Comparison of ENCODE assay signal across 29 cellular contexts in the genomic region with DNA sequence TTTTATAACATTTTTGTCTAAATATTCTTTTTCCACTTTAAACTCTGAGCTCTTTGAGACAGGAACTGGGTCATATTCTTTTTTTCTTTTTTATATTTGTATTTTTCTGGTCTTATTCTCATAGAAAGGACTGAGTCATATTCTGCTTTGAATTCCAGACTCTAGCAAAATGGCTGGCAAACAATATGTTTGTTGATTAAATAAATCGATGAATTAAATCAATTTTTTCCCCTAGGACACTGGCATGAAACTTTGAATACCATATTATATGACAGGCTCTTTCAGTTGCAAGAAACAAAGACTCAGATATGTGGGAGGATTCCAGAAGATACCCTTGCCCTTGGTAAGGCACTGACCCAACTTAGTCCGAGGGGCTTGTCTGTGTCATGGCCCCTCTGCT. TPM values are rescaled to one million over a fixed set of nuclear protein-coding genes. Genes with fewer than 3 reads are reported as not detected.
DNase-seq lines count a peak whose midpoint lies in the region; ATAC-seq, FAIRE-seq and TF ChIP-seq lines count a peak whose summit lies in the region.
"Had no signal": no experiment of that assay in that cellular context is flagged by ENCODE, and none has a peak within 500 bp of the region (broad histone marks: within the 10 kb centered on the region; RNA-seq: fewer than 3 reads in every experiment).

No MANE protein-coding gene starts in this region.

- TF ChIP-seq EP300 in HepG2 (IDR thresholded peaks at IDR 0.05; ENCODE audit: low read depth in 2 of 2, low read length in 2 of 2) (no peak), HepG2 (CRISPR knock-in tag; IDR thresholded peaks at IDR 0.05; ENCODE audit: borderline replicate concordance) (no peak)

- peaks cover 4% of the 10 kb centered on the region; the same call in 1 of the 2 replicates for H3K4me1 ChIP-seq in GM23338 (ENCODE audit: insufficient read depth)
- peaks cover 16% of the 10 kb centered on the region for H3K4me1 ChIP-seq in IMR-90 (ENCODE audit: control insufficient read depth, insufficient read depth, low read length)
- peaks cover 35% of the 10 kb centered on the region for H3K4me1 ChIP-seq in HepG2 (ENCODE audit: insufficient read depth, low read length)
- H3K4me1 ChIP-seq in right lobe of liver, result peaks cover 0 to 42% (median 8%) of the 10 kb centered on the region in 4 donors
- H3K4me1 ChIP-seq: BE2C had no signal

- no peak overlapping the region for H3K27ac ChIP-seq in GM23338 (ENCODE audit: low read depth)
- H3K27ac ChIP-seq in IMR-90 (ENCODE audit: insufficient read depth, low read length), result no peak overlapping the region
- no peak overlapping the region for H3K27ac ChIP-seq in HepG2 (ENCODE audit: extremely low read length, insufficient read depth, low read length)
- H3K27ac ChIP-seq in right lobe of liver, result peak overlapping the region; percentile 41 to 90 (median 49)
- H3K27ac ChIP-seq in brain microvascular endothelial cell, result no peak overlapping the region
- H3K27ac ChIP-seq: BLaER1 had no signal

- POLR2A ChIA-PET in IMR-90 (lab: Charles Lee; ENCODE audit: unreplicated experiment), result no interaction called here
- POLR2A ChIA-PET in HepG2 (lab: Yijun Ruan, JAX), result no interaction called here

- no peak overlapping the region for H3K14ac ChIP-seq in IMR-90 (replicated peaks; ENCODE audit: low read depth, low read length)

- no peaks in the 10 kb centered on the region for H3K9me3 Mint-ChIP-seq in GM23338
- no peaks in the 10 kb centered on the region for H3K9me3 Mint-ChIP-seq in stimulated activated naive CD8-positive, alpha-beta T cell treated with anti-CD3 and anti-CD28 coated beads, Interleukin-15, amount 100 ng/mL, for 72 hours
- H3K9me3 Mint-ChIP-seq: CD14-positive monocyte; CD4-positive, alpha-beta memory T cell; CD8-positive, alpha-beta memory T cell had no signal

- no peak overlapping the region for H3K23ac ChIP-seq in IMR-90 (ENCODE audit: low read depth, low read length)

- DNase-seq in GM23338 (ENCODE audit: low spot score) (no peak), IMR-90 (no peak), HepG2 (ENCODE audit: low spot score) (no peak), right lobe of liver (no peak), brain microvascular endothelial cell (no peak), SIG-M5 treated with dmso at 0.1 percent for 504 hours (lab: John Stamatoyannopoulos, UW; ENCODE audit: unreplicated experiment) (no peak)
- DNase-seq in stimulated activated naive CD8-positive, alpha-beta T cell treated with anti-CD3 and anti-CD28 coated beads, Interleukin-15, amount 100 ng/mL, for 72 hours, result no peak
- DNase-seq: 8988T; ACHN; BE2C; C1 segment of cervical spinal cord; CD4-positive, alpha-beta memory T cell; CD4-positive, CD25-positive, alpha-beta regulatory T cell; CD8-positive, alpha-beta memory T cell; COR-L47; DMS 273 treated with DMSO at 0.1 percent for 48 hours; DMS153; DMS53; DMS79; DND-41; EL; GDM1 had no signal

- no peak for ATAC-seq in GM23338
- ATAC-seq in IMR-90 (ENCODE audit: low read depth), result no peak
- no peak for ATAC-seq in HepG2
- ATAC-seq in right lobe of liver, result no peak
- no peak for ATAC-seq in GM21367 (IDR thresholded peaks at IDR 0.05; ENCODE audit: unreplicated experiment)
- ATAC-seq in stimulated activated naive CD8-positive, alpha-beta T cell treated with anti-CD3 and anti-CD28 coated beads, Interleukin-15, amount 100 ng/mL, for 72 hours, result no peak
- ATAC-seq: GM12878 had no signal

- no TSS peak for BruUV-seq in IMR-90 (replicated peaks; lab: Mats Ljungman, UMichigan)
- no TSS peak for BruUV-seq in HepG2 (replicated peaks; lab: Mats Ljungman, UMichigan)

- peaks cover 0 to 12% of the 10 kb centered on the region in 2 experiments; a peak in 2 of 4 replicates for H3K79me1 ChIP-seq in IMR-90 (ENCODE audit: low read depth in 1 of 2, low read length in 2 of 2)

- intact Hi-C loops in IMR-90 (cut with micrococcal nuclease) (no loop called here), HepG2 (cut with micrococcal nuclease; ENCODE audit: unreplicated experiment) (no loop called here), right lobe of liver (cut with DNase I) (no loop called here)

- H3K4me3 Mint-ChIP-seq in GM23338, result no peak overlapping the region
- H3K4me3 Mint-ChIP-seq in stimulated activated naive CD8-positive, alpha-beta T cell treated with anti-CD3 and anti-CD28 coated beads, Interleukin-15, amount 100 ng/mL, for 72 hours, result no peak overlapping the region
- H3K4me3 Mint-ChIP-seq: CD14-positive monocyte; CD4-positive, alpha-beta memory T cell; CD4-positive, CD25-positive, alpha-beta regulatory T cell; CD8-positive, alpha-beta memory T cell had no signal

- no peak overlapping the region for H4K91ac ChIP-seq in IMR-90 (ENCODE audit: insufficient read depth, low read depth, low read length)

- no peak overlapping the region for H4K8ac ChIP-seq in IMR-90 (ENCODE audit: low read depth in 2 of 2, low read length in 2 of 2)

- H3K9me2 ChIP-seq in GM23338 (ENCODE audit: insufficient read depth), result no peaks in the 10 kb centered on the region

- H2AK5ac ChIP-seq in IMR-90 (ENCODE audit: low read depth, low read length), result peak overlapping the region; percentile 63; the same call in 1 of the 2 replicates

- FAIRE-seq in HepG2 (lab: Jason Lieb, UNC), result no peak
- FAIRE-seq: A204.1, GM12878, GM12892, GM18507 had no signal

- CTCF ChIA-PET in IMR-90 (lab: Yijun Ruan, JAX), result no interaction called here
- CTCF ChIA-PET in HepG2 (lab: Yijun Ruan, JAX; ENCODE audit: low intra/inter-chr PET ratio, low total read pairs), result no interaction called here

- TF ChIP-seq POLR2A in IMR-90 (IDR thresholded peaks at IDR 0.05; ENCODE audit: low read depth, low read length), result no peak
- TF ChIP-seq POLR2A in HepG2 (IDR thresholded peaks at IDR 0.05; ENCODE audit: insufficient read depth in 1 of 2, low read depth in 2 of 2, low read length in 2 of 2), result no peak
- TF ChIP-seq POLR2A in right lobe of liver (IDR thresholded peaks at IDR 0.05), result no peak

- H3K36me3 ChIP-seq in GM23338 (ENCODE audit: insufficient read depth) (no peaks in the 10 kb centered on the region), IMR-90 (ENCODE audit: control insufficient read depth, insufficient read depth, low read length) (no peaks in the 10 kb centered on the region), HepG2 (replicated peaks in 1 of 2; ENCODE audit: control insufficient read depth in 1 of 2, insufficient read depth in 2 of 2, low read length in 2 of 2) (no peaks in the 10 kb centered on the region), right lobe of liver (no peaks in the 10 kb centered on the region), brain microvascular endothelial cell (replicated peaks) (no peaks in the 10 kb centered on the region)
- H3K36me3 ChIP-seq: BE2C, BLaER1 had no signal

- no CpG with 5 or more reads among the region's 2 CpGs for WGBS in IMR-90 (ENCODE audit: extremely low coverage in 2 of 2, insufficient read length in 1 of 2), 2 experiments
- 37% methylated on average over 2 of the region's 2 CpGs for WGBS in HepG2 (ENCODE audit: low lambda C conversion rate)
- WGBS in right lobe of liver (ENCODE audit: insufficient coverage, low coverage, low lambda C conversion rate, missing lambda C conversion rate), result 38% methylated on average over 2 of the region's 2 CpGs

- H3K36me3 Mint-ChIP-seq in GM23338 (ENCODE audit: low read depth), result no peaks in the 10 kb centered on the region
- H3K36me3 Mint-ChIP-seq: CD14-positive monocyte; CD4-positive, alpha-beta memory T cell; CD4-positive, CD25-positive, alpha-beta regulatory T cell; CD8-positive, alpha-beta memory T cell had no signal

- H3K79me2 ChIP-seq in GM23338 (replicated peaks; ENCODE audit: insufficient read depth) (no peaks in the 10 kb centered on the region), HepG2 (ENCODE audit: insufficient read depth, low read length) (no peaks in the 10 kb centered on the region)

- H2AFZ ChIP-seq in GM23338 (peak overlapping the region; percentile 59; the same call in 1 of the 2 replicates), IMR-90 (replicated peaks; ENCODE audit: low read length, poor library complexity) (no peak overlapping the region), HepG2 (ENCODE audit: low read length) (no peak overlapping the region)

- in situ Hi-C loops in IMR-90 (cut with MboI; ENCODE audit: low sequenced_read_pairs), result no loop called here
- in situ Hi-C loops in HepG2 (cut with HindIII; ENCODE audit: extremely low pct_ligation_motif_present, low pct_unique_long_range_greater_than_20kb), result no loop called here
- in situ Hi-C loops in brain microvascular endothelial cell (cut with HindIII; ENCODE audit: low pct_ligation_motif_present, low sequenced_read_pairs), result no loop called here

- TF ChIP-seq RAD21 in IMR-90 (IDR thresholded peaks at IDR 0.05; ENCODE audit: low read length) (no peak), HepG2 (CRISPR knock-in tag; IDR thresholded peaks at IDR 0.05) (no peak)

- peaks cover 14% of the 10 kb centered on the region for H3K27me3 ChIP-seq in GM23338 (ENCODE audit: insufficient read depth)
- H3K27me3 ChIP-seq in IMR-90 (ENCODE audit: control insufficient read depth, insufficient read depth, low read length), result no peaks in the 10 kb centered on the region
- peaks cover 2 to 22% of the 10 kb centered on the region in 2 experiments; a peak in 3 of 5 replicates for H3K27me3 ChIP-seq in HepG2 (ENCODE audit: control insufficient read depth in 1 of 2, insufficient read depth in 2 of 2, low read length in 2 of 2)
- H3K27me3 ChIP-seq in right lobe of liver, result no peaks in the 10 kb centered on the region
- peaks cover 3% of the 10 kb centered on the region for H3K27me3 ChIP-seq in brain microvascular endothelial cell (replicated peaks)

- dilution Hi-C loops in IMR-90 (cut with HindIII; ENCODE audit: low sequenced_read_pairs, unreplicated experiment), result no loop called here

- H2AK9ac ChIP-seq in IMR-90 (replicated peaks; ENCODE audit: low read depth, low read length, poor library complexity), result no peak overlapping the region

- no peaks in the 10 kb centered on the region for H4K20me1 ChIP-seq in GM23338 (replicated peaks; ENCODE audit: insufficient read depth)
- no peaks in the 10 kb centered on the region for H4K20me1 ChIP-seq in IMR-90 (ENCODE audit: insufficient read depth, low read length)
- no peaks in the 10 kb centered on the region for H4K20me1 ChIP-seq in HepG2 (ENCODE audit: insufficient read depth, low read length)
- H4K20me1 ChIP-seq: BLaER1 had no signal

- H3K18ac ChIP-seq in IMR-90 (ENCODE audit: low read depth, low read length), result no peak overlapping the region

- H3K4ac ChIP-seq in IMR-90 (ENCODE audit: low read depth, low read length), result peak overlapping the region; percentile 42; the same call in 1 of the 2 replicates

- no peak overlapping the region for H3K9ac ChIP-seq in IMR-90 (ENCODE audit: low read depth, low read length)
- H3K9ac ChIP-seq in HepG2 (ENCODE audit: insufficient read depth, low read depth, low read length), result no peak overlapping the region
- H3K9ac ChIP-seq: BLaER1 had no signal

- no peak overlapping the region for H3K56ac ChIP-seq in IMR-90 (ENCODE audit: extremely low read depth, insufficient read depth, low read length)

- no peak overlapping the region for H3K27ac Mint-ChIP-seq in GM23338
- H3K27ac Mint-ChIP-seq in stimulated activated naive CD8-positive, alpha-beta T cell treated with anti-CD3 and anti-CD28 coated beads, Interleukin-15, amount 100 ng/mL, for 72 hours, result no peak overlapping the region
- H3K27ac Mint-ChIP-seq: CD4-positive, alpha-beta memory T cell; CD4-positive, CD25-positive, alpha-beta regulatory T cell had no signal

- H2BK20ac ChIP-seq in IMR-90 (ENCODE audit: low read depth, low read length), result peak overlapping the region; percentile 16; the same call in 1 of the 2 replicates

- H3K9me3 ChIP-seq in IMR-90 (ENCODE audit: control insufficient read depth, insufficient read depth, low read length) (no peaks in the 10 kb centered on the region), HepG2 (ENCODE audit: low read length) (no peaks in the 10 kb centered on the region), right lobe of liver (no peaks in the 10 kb centered on the region)
- H3K9me3 ChIP-seq: BE2C, BLaER1 had no signal

- peaks cover 16% of the 10 kb centered on the region; the same call in 2 of the 3 replicates for H3K4me1 Mint-ChIP-seq in GM23338
- H3K4me1 Mint-ChIP-seq in stimulated activated naive CD8-positive, alpha-beta T cell treated with anti-CD3 and anti-CD28 coated beads, Interleukin-15, amount 100 ng/mL, for 72 hours, result peaks cover 36% of the 10 kb centered on the region

- H3K4me2 ChIP-seq in GM23338 (no peak overlapping the region), IMR-90 (ENCODE audit: low read depth, low read length) (no peak overlapping the region), HepG2 (ENCODE audit: low read depth, low read length) (no peak overlapping the region)
- H3K4me2 ChIP-seq: BLaER1 had no signal

- H2BK15ac ChIP-seq in IMR-90 (ENCODE audit: low read depth, low read length), result no peak overlapping the region; the same call in 2 of the 3 replicates

- H4K5ac ChIP-seq in IMR-90 (ENCODE audit: low read depth, low read length), result no peak overlapping the region

- no peak overlapping the region; the same call in 1 of the 2 replicates for H2BK120ac ChIP-seq in IMR-90 (ENCODE audit: low read depth, low read length)

- TF ChIP-seq CTCF in GM23338 (conservative IDR thresholded peaks at IDR 0.05; ENCODE audit: low read depth in 2 of 2) (no peak), IMR-90 (conservative IDR thresholded peaks at IDR 0.05; ENCODE audit: low read depth, low read length) (no peak), HepG2 (CRISPR knock-in tag; IDR thresholded peaks at IDR 0.05) (no peak), right lobe of liver (IDR thresholded peaks at IDR 0.05) (no peak), brain microvascular endothelial cell (IDR thresholded peaks at IDR 0.05; ENCODE audit: low read depth, low read length, missing control alignments) (no peak)

- H3K27me3 Mint-ChIP-seq in GM23338 (ENCODE audit: insufficient read depth, low read depth, poor library complexity), result peaks cover 25% of the 10 kb centered on the region
- H3K27me3 Mint-ChIP-seq in stimulated activated naive CD8-positive, alpha-beta T cell treated with anti-CD3 and anti-CD28 coated beads, Interleukin-15, amount 100 ng/mL, for 72 hours, result peaks cover 42% of the 10 kb centered on the region

- H3K4me3 ChIP-seq in GM23338, result no peak overlapping the region
- H3K4me3 ChIP-seq in IMR-90 (ENCODE audit: insufficient read depth, low read depth, low read length), result no peak overlapping the region
- H3K4me3 ChIP-seq in HepG2 (replicated peaks in 1 of 3; ENCODE audit: insufficient read depth in 1 of 3, low read depth in 2 of 3, low read length in 3 of 3), result no peak overlapping the region
- no peak overlapping the region for H3K4me3 ChIP-seq in right lobe of liver
- no peak overlapping the region for H3K4me3 ChIP-seq in brain microvascular endothelial cell (ENCODE audit: low read depth, low read length)
- H3K4me3 ChIP-seq: BLaER1, GM12878 had no signal

- H2BK5ac ChIP-seq in IMR-90 (ENCODE audit: low read depth, low read length, poor library complexity, severe bottlenecking), result no peak overlapping the region

- H3K9me1 ChIP-seq in IMR-90 (ENCODE audit: insufficient read depth, low read length), result peaks cover 19% of the 10 kb centered on the region

- H3F3A ChIP-seq in GM23338 (replicated peaks; ENCODE audit: low read depth), result no peaks in the 10 kb centered on the region

RNA-seq across cellular contexts. Expression of gene RGS9, which starts 3.1 kb away (rescaled TPM):
- 12.8 and 19.2 TPM in 2 replicates for total RNA-seq in GM23338 (2014; rRNA removed; shearing (Covaris generic))
- polyA plus RNA-seq in GM23338 (2016; fragmentation: Nextera tagmentation; extraction: Ambion mirVana) (29.6 and 29.8 TPM in 2 replicates), IMR-90 (2012; rRNA removed) (0.77 and 1.1 TPM in 2 replicates), HepG2 (2011; rRNA removed) (0.43 and 0.74 TPM in 2 replicates)
- total RNA-seq in IMR-90 (2012; rRNA removed) (0.90 and 1.4 TPM in 2 replicates), HepG2 (2016; rRNA removed; fragmentation: Illumina TruSeq; extraction: Trizol) (0.44 and 0.66 TPM in 2 replicates), right lobe of liver (10 to 100 TPM in 2 of 6 experiments, 1 to 10 TPM in 4; 1.9 to 12.8 (median 5.7) TPM)
- polyA plus RNA-seq in IMR-90 (2012; cell fraction: cytosol; rRNA removed), result 0.41 and 0.58 TPM in 2 replicates
- 0.60 and 1.3 TPM in 2 replicates for polyA plus RNA-seq in IMR-90 (2012; cell fraction: nucleus; rRNA removed; ENCODE audit: low replicate concordance)
- total RNA-seq in HepG2 (2016; cell fraction: cytosol; rRNA removed; fragmentation: Illumina TruSeq; extraction: Trizol; ENCODE audit: low read depth), result 0.62 and 2.1 TPM in 2 replicates
- 0.13 and 0.37 TPM in 2 replicates for total RNA-seq in HepG2 (2016; cell fraction: insoluble cytoplasmic fraction; rRNA removed; fragmentation: Illumina TruSeq; extraction: Trizol)
- 1.5 and 2.3 TPM in 2 replicates for total RNA-seq in HepG2 (2016; cell fraction: membrane; rRNA removed; fragmentation: Illumina TruSeq; extraction: Trizol)
- not detected in 2 replicates for total RNA-seq in HepG2 (2016; cell fraction: nucleus; rRNA removed; fragmentation: Illumina TruSeq; extraction: Trizol)
- polyA plus RNA-seq in HepG2 (2011; cell fraction: cytosol; rRNA removed), result 0.22 and 0.24 TPM in 2 replicates
- polyA plus RNA-seq in HepG2 (2011; cell fraction: nucleus; rRNA removed), result 0.06 and 0.10 TPM in 2 replicates
- 0.47 and 0.65 TPM in 2 replicates for polyA plus RNA-seq in HepG2 (2012)
- 1.7 and 2.2 TPM in 2 replicates for polyA plus RNA-seq in HepG2 (2016; cell fraction: cytosol; fragmentation: Illumina TruSeq; extraction: Trizol; ENCODE audit: low read depth)
- 0.62 and 0.74 TPM in 2 replicates for polyA plus RNA-seq in HepG2 (2016; cell fraction: insoluble cytoplasmic fraction; fragmentation: Illumina TruSeq; extraction: Trizol; ENCODE audit: low read depth)
- 1.2 and 1.8 TPM in 2 replicates for polyA plus RNA-seq in HepG2 (2016; cell fraction: membrane; fragmentation: Illumina TruSeq; extraction: Trizol; ENCODE audit: low read depth)
- 0.29 and 0.72 TPM in 2 replicates for polyA plus RNA-seq in HepG2 (2016; cell fraction: nucleus; fragmentation: Illumina TruSeq; extraction: Trizol; ENCODE audit: insufficient read depth, low read depth)
- polyA minus RNA-seq in HepG2 (2011; rRNA and poly(A)+ RNA removed; ENCODE audit: low replicate concordance), result 0.20 and 0.23 TPM in 2 replicates
- polyA minus RNA-seq in HepG2 (2011; cell fraction: cytosol; rRNA and poly(A)+ RNA removed), result not detected in 2 replicates
- 0.13 TPM in 1 of 2 replicates, not detected in the other for polyA minus RNA-seq in HepG2 (2011; cell fraction: nucleus; rRNA and poly(A)+ RNA removed)
- polyA plus RNA-seq: CD14-positive monocyte had no signal

Comparison
In these comparisons a context has a peak if more than half of its experiments do, and no peak if none do; other contexts are left out.
1. H3K27ac ChIP-seq: peak in right lobe of liver (3 of 3); none in GM23338 (single experiment), IMR-90 (single experiment), HepG2 (single experiment) and brain microvascular endothelial cell (single experiment).